In genomic region chr5:175649967-175650366, GRCh38 we compare ENCODE assay signal across 24 cellular contexts. TPM values are rescaled to one million over a fixed set of nuclear protein-coding genes. Genes with fewer than 3 reads are reported as not detected.
DNase-seq lines count a peak whose midpoint lies in the region; ATAC-seq, FAIRE-seq and TF ChIP-seq lines count a peak whose summit lies in the region.
"Had no signal": no experiment of that assay in that cellular context is flagged by ENCODE, and none has a peak within 500 bp of the region (broad histone marks: within the 10 kb centered on the region; RNA-seq: fewer than 3 reads in every experiment).

No MANE protein-coding gene starts in this region.

- ATAC-seq in A549, result no peak
- ATAC-seq: SK-N-SH treated with all-trans-retinoic acid at 6 μM for 48 hours had no signal

- H3K4me1 ChIP-seq in A549 (no peaks in the 10 kb centered on the region), NT2/D1 (ENCODE audit: insufficient read depth, insufficient read length) (no peaks in the 10 kb centered on the region), mesendoderm (ENCODE audit: control insufficient read depth, low read depth, low read length) (no peaks in the 10 kb centered on the region)
- H3K4me1 ChIP-seq: SJCRH30 had no signal

- H3K27ac ChIP-seq in A549 (no peak overlapping the region), mesendoderm (ENCODE audit: low read depth, low read length) (no peak overlapping the region)
- H3K27ac ChIP-seq: C4-2B, SJCRH30 had no signal

- H3K36me3 ChIP-seq in NT2/D1 (ENCODE audit: insufficient read depth, insufficient read length, low read length) (no peaks in the 10 kb centered on the region), mesendoderm (ENCODE audit: control insufficient read depth, insufficient read depth, low read length) (no peaks in the 10 kb centered on the region)
- H3K36me3 ChIP-seq: SJCRH30 had no signal

- no peaks in the 10 kb centered on the region for H3K79me1 ChIP-seq in mesendoderm (ENCODE audit: low read length)

- TF ChIP-seq POLR2A in A549 (IDR thresholded peaks at IDR 0.05; ENCODE audit: low read length), result no peak

- no peak overlapping the region for H3K4me2 ChIP-seq in A549
- H3K4me2 ChIP-seq in mesendoderm (ENCODE audit: low read length), result no peak overlapping the region

- no peak overlapping the region for H2BK15ac ChIP-seq in mesendoderm (replicated peaks; ENCODE audit: low read depth)

- POLR2A ChIA-PET in A549 (lab: Yijun Ruan, JAX), result no interaction called here

- no peaks in the 10 kb centered on the region for H3K79me2 ChIP-seq in mesendoderm (ENCODE audit: control insufficient read depth, insufficient read depth, low read length)

- DNase-seq in A549 (ENCODE audit: low read depth in 1 of 2, low spot score in 1 of 2) (no peak), ELF-1 (ENCODE audit: low read depth, low spot score) (peak; percentile 57), NT2/D1 (ENCODE audit: low read depth, low spot score) (peak; percentile 42), mesendoderm (peak; percentile 23), NCI-H69 (lab: John Stamatoyannopoulos, UW) (no peak), retina (no peak), islet precursor cell (no peak)
- DNase-seq: AML-193, Calu3, DMS79 treated with DMSO at 0.1 percent for 48 hours, H7, KBM-7, NCI-H1105 treated with DMSO at 0.1 percent for 48 hours, NCI-H2029 treated with DMSO at 0.1 percent for 48 hours, NCI-H2227 treated with DMSO at 0.1 percent for 48 hours, NCI-H526 treated with DMSO at 0.1 percent for 48 hours, OCI-M1, SJCRH30 had no signal

- no peak overlapping the region for H3K56ac ChIP-seq in mesendoderm (ENCODE audit: low read length)

- FAIRE-seq in A549 (lab: Jason Lieb, UNC), result no peak
- FAIRE-seq: GM12892, HTR-8/SVneo, RCC 7860 had no signal

- H3K9ac ChIP-seq in NT2/D1 (ENCODE audit: insufficient read length, low read depth) (no peak overlapping the region), mesendoderm (ENCODE audit: low read length) (no peak overlapping the region)

- H3K4me3 ChIP-seq in A549 (no peak overlapping the region), NT2/D1 (ENCODE audit: insufficient read length, low read depth) (no peak overlapping the region), mesendoderm (ENCODE audit: low read length) (no peak overlapping the region)
- H3K4me3 ChIP-seq: SJCRH30 had no signal

- H2BK5ac ChIP-seq in mesendoderm (ENCODE audit: low read length), result no peak overlapping the region

- H3K27me3 ChIP-seq in NT2/D1 (ENCODE audit: insufficient read depth, insufficient read length) (no peaks in the 10 kb centered on the region), mesendoderm (ENCODE audit: insufficient read depth, low read length, poor library complexity) (no peaks in the 10 kb centered on the region)
- H3K27me3 ChIP-seq: SJCRH30 had no signal

- no peak overlapping the region for H2AK5ac ChIP-seq in mesendoderm (ENCODE audit: low read length)

- no peak overlapping the region for H3K4ac ChIP-seq in mesendoderm (ENCODE audit: low read depth, low read length)

- no peak overlapping the region for H4K5ac ChIP-seq in mesendoderm (ENCODE audit: low read length)

- H2BK120ac ChIP-seq in mesendoderm (ENCODE audit: low read depth, low read length), result no peak overlapping the region

- TF ChIP-seq RAD21 in A549 (conservative IDR thresholded peaks at IDR 0.05 in 1 of 2, IDR thresholded peaks at IDR 0.05 in 1 of 2), result no peak

- CTCF ChIA-PET in A549 (lab: Yijun Ruan, JAX), result interaction anchor here (1.0 kb wide), 1 partner anchor 9 kb away, joined by 4 read pairs; no protein-coding TSS in a partner anchor

- no peak for TF ChIP-seq EP300 in A549 (IDR thresholded peaks at IDR 0.05)

- TF ChIP-seq CTCF in A549 (IDR thresholded peaks at IDR 0.05), result no peak

- H3K23ac ChIP-seq in mesendoderm (ENCODE audit: low read length), result no peak overlapping the region

- H4K8ac ChIP-seq in mesendoderm (ENCODE audit: low read depth, low read length), result no peak overlapping the region

- 97% methylated on average over 1 of the region's 1 CpG for WGBS in A549 (ENCODE audit: missing lambda C conversion rate)
- WGBS in mesendoderm (ENCODE audit: extremely low coverage, insufficient coverage, low lambda C conversion rate), result no CpG with 5 or more reads among the region's 1 CpG

- H3K9me3 ChIP-seq in A549, result 0 out of 3 replicates have a peak, but pooled peaks cover 8% of the 10 kb centered on the region
- peaks cover 50% of the 10 kb centered on the region for H3K9me3 ChIP-seq in NT2/D1 (ENCODE audit: insufficient read depth, low read length)
- H3K9me3 ChIP-seq: SJCRH30 had no signal

- H3K18ac ChIP-seq in mesendoderm (ENCODE audit: low read length), result no peak overlapping the region

TF ChIP-seq in A549, 52 proteins besides CTCF, POLR2A, EP300 and RAD21:
- TF ChIP-seq ZFP36 (IDR thresholded peaks at IDR 0.05; ENCODE audit: borderline replicate concordance, partially characterized antibody) (peak; percentile 65), BCL3 (IDR thresholded peaks at IDR 0.05) (no peak)

RNA-seq across cellular contexts. Expression of gene HRH2, which starts 7.9 kb away (rescaled TPM):
- polyA plus RNA-seq in A549 (2011; rRNA removed), result 0.62 and 0.93 TPM in 2 replicates
- 0.61 and 0.71 TPM in 2 replicates for polyA plus RNA-seq in A549 (2012; cell fraction: cytosol; rRNA removed)
- 0.45 and 0.71 TPM in 2 replicates for polyA plus RNA-seq in A549 (2012; cell fraction: nucleus; rRNA removed)
- polyA plus RNA-seq in A549 (2017; fragmentation: RNase III; extraction: RNeasy Plus Mini Kit Qiagen cat#74134 plus additional on column Dnase treatment), result 0.54 to 0.87 TPM (median 0.58 TPM) in 3 replicates
- 1.8 and 1.9 TPM in 2 replicates for polyA minus RNA-seq in A549 (2011; rRNA and poly(A)+ RNA removed)
- 1.8 TPM for polyA plus RNA-seq in mesendoderm (2013, experiment 1 of 2)
- 1.9 TPM for polyA plus RNA-seq in mesendoderm (2013, experiment 2 of 2)
- polyA plus RNA-seq: AG04450 had no signal

Comparison
In these comparisons a context has a peak if more than half of its experiments do, and no peak if none do; other contexts are left out.
1. DNase-seq: peak in ELF-1 (single experiment), NT2/D1 (single experiment) and mesendoderm (single experiment); none in A549 (0 of 2), NCI-H69 (single experiment), retina (single experiment) and islet precursor cell (single experiment).